Comparison of ENCODE assay signal across 29 cellular contexts in genomic region chr5:74667396-74667795, GRCh38. TPM values are rescaled to one million over a fixed set of nuclear protein-coding genes. Genes with fewer than 3 reads are reported as not detected.
DNase-seq lines count a peak whose midpoint lies in the region; ATAC-seq, FAIRE-seq and TF ChIP-seq lines count a peak whose summit lies in the region.
"Had no signal": no experiment of that assay in that cellular context is flagged by ENCODE, and none has a peak within 500 bp of the region (broad histone marks: within the 10 kb centered on the region; RNA-seq: fewer than 3 reads in every experiment).

No MANE protein-coding gene starts in this region.

- H3K4me1 ChIP-seq in adipocyte (ENCODE audit: control insufficient read depth, insufficient read depth, low read length), result no peaks in the 10 kb centered on the region
- H3K4me1 ChIP-seq: upper lobe of left lung had no signal

- H3K36me3 ChIP-seq in adipocyte (ENCODE audit: control insufficient read depth, insufficient read depth, low read length, severe bottlenecking), result no peaks in the 10 kb centered on the region
- H3K36me3 ChIP-seq: left ventricle myocardium inferior, upper lobe of left lung had no signal

- H3K27ac Mint-ChIP-seq in HFFc6, result no peak overlapping the region
- H3K27ac Mint-ChIP-seq: activated CD4-positive, alpha-beta memory T cell treated with anti-CD3 and anti-CD28 coated beads, Interleukin-2, amount 10 ng/mL, durations not matched to agents 7 days and 5 days; activated T-helper 17 cell treated with anti-CD3 and anti-CD28 coated beads, Interleukin-2, amount 50 U/mL, for 72 hours; H9; mesothelial cell of epicardium; natural killer cell; stimulated activated memory B cell treated with anti-CD40 and anti-IgM and Interleukin-4, amounts not matched to agents 10 μg/mL and 1 μg/mL and 100 μg/mL, for 72 hours had no signal

- TF ChIP-seq CTCF in HFFc6 (IDR thresholded peaks at IDR 0.05), result no peak

- no peaks in the 10 kb centered on the region for H3K36me3 Mint-ChIP-seq in HFFc6 (ENCODE audit: low read depth)
- H3K36me3 Mint-ChIP-seq: CD4-positive, CD25-positive, alpha-beta regulatory T cell; mesothelial cell of epicardium; natural killer cell had no signal

- DNase-seq in AG08395 (ENCODE audit: low spot score) (peak; percentile 48), HFFc6 (peak; percentile 28), adipocyte (ENCODE audit: low read depth) (peak; percentile 40), kidney tubule cell (ENCODE audit: low spot score) (peak; percentile 63), kidney glomerular epithelial cell (lab: John Stamatoyannopoulos, UW) (no peak), iPS-NIHi11 (ENCODE audit: low spot score) (no peak), urothelium cell line (ENCODE audit: low spot score) (no peak)
- DNase-seq: activated CD4-positive, alpha-beta memory T cell treated with anti-CD3 and anti-CD28 coated beads, Interleukin-2, amount 10 ng/mL, durations not matched to agents 7 days and 5 days; activated naive CD4-positive, alpha-beta T cell treated with anti-CD3 and anti-CD28 coated beads, Interleukin-2, amount 50 U/mL, for 16 hours; anterior cingulate cortex; CD4-positive, CD25-positive, alpha-beta regulatory T cell; effector CD8-positive, alpha-beta T cell; H9; Kasumi-1; left ventricle myocardium inferior; natural killer cell; NCI-H774; nucleus accumbens; SHP77 treated with DMSO at 0.1 percent for 48 hours; stimulated activated CD4-positive, alpha-beta T cell treated with anti-CD3 and anti-CD28 coated beads, Interleukin-15, amount 100 ng/mL, for 24 hours; upper lobe of left lung had no signal

- no peaks in the 10 kb centered on the region for H3K9me3 ChIP-seq in adipocyte (ENCODE audit: control insufficient read depth, low read length)
- H3K9me3 ChIP-seq: left ventricle myocardium inferior, upper lobe of left lung had no signal

- H3K27me3 Mint-ChIP-seq in HFFc6 (ENCODE audit: insufficient read depth), result peaks cover 11% of the 10 kb centered on the region

- no peak overlapping the region for H3K4me3 Mint-ChIP-seq in HFFc6
- H3K4me3 Mint-ChIP-seq: activated CD4-positive, alpha-beta memory T cell treated with anti-CD3 and anti-CD28 coated beads, Interleukin-2, amount 10 ng/mL, durations not matched to agents 7 days and 5 days; activated T-helper 17 cell treated with anti-CD3 and anti-CD28 coated beads, Interleukin-2, amount 50 U/mL, for 72 hours; CD4-positive, CD25-positive, alpha-beta regulatory T cell; H9; mesothelial cell of epicardium; natural killer cell; stimulated activated memory B cell treated with anti-CD40 and anti-IgM and Interleukin-4, amounts not matched to agents 10 μg/mL and 1 μg/mL and 100 μg/mL, for 72 hours had no signal

- ATAC-seq in HG02678 (IDR thresholded peaks at IDR 0.05; ENCODE audit: unreplicated experiment), result no peak
- ATAC-seq: activated T-helper 17 cell treated with anti-CD3 and anti-CD28 coated beads, Interleukin-2, amount 50 U/mL, for 72 hours; GM12878; natural killer cell; Panc1; stimulated activated memory B cell treated with anti-CD40 and anti-IgM and Interleukin-4, amounts not matched to agents 10 μg/mL and 1 μg/mL and 100 μg/mL, for 72 hours had no signal

- FAIRE-seq in urothelium cell line (lab: Jason Lieb, UNC), result no peak
- FAIRE-seq: D721Med, GM12878 had no signal

- H3K9me3 Mint-ChIP-seq in HFFc6, result no peaks in the 10 kb centered on the region
- H3K9me3 Mint-ChIP-seq: activated CD4-positive, alpha-beta memory T cell treated with anti-CD3 and anti-CD28 coated beads, Interleukin-2, amount 10 ng/mL, durations not matched to agents 7 days and 5 days; activated T-helper 17 cell treated with anti-CD3 and anti-CD28 coated beads, Interleukin-2, amount 50 U/mL, for 72 hours; H9; natural killer cell had no signal

- no peak overlapping the region for H3K4me3 ChIP-seq in adipocyte (ENCODE audit: low read length)
- H3K4me3 ChIP-seq: coronary artery, GM12878, left ventricle myocardium inferior, upper lobe of left lung had no signal

- H3K4me1 Mint-ChIP-seq in HFFc6 (ENCODE audit: low read depth), result peaks cover 6% of the 10 kb centered on the region; the same call in 1 of the 2 replicates
- H3K4me1 Mint-ChIP-seq: activated CD4-positive, alpha-beta memory T cell treated with anti-CD3 and anti-CD28 coated beads, Interleukin-2, amount 10 ng/mL, durations not matched to agents 7 days and 5 days; activated T-helper 17 cell treated with anti-CD3 and anti-CD28 coated beads, Interleukin-2, amount 50 U/mL, for 72 hours; CD4-positive, CD25-positive, alpha-beta regulatory T cell; natural killer cell; stimulated activated memory B cell treated with anti-CD40 and anti-IgM and Interleukin-4, amounts not matched to agents 10 μg/mL and 1 μg/mL and 100 μg/mL, for 72 hours had no signal

- H3K9ac ChIP-seq in adipocyte (ENCODE audit: low read length), result no peak overlapping the region

- H3K27me3 ChIP-seq in adipocyte (replicated peaks; ENCODE audit: control insufficient read depth, insufficient read depth, low read length), result peaks cover 5% of the 10 kb centered on the region
- H3K27me3 ChIP-seq: upper lobe of left lung had no signal

RNA-seq across cellular contexts. Expression of gene HEXB, which starts 17.6 kb away (rescaled TPM):
- 100 to 1,000 TPM; 128 to 170 (median 151) TPM for total RNA-seq in HFFc6 (2021; fragmentation: NEBNext Ultra II Directional; extraction: Animal tissue kit (Norgen Biotek cat#: 25700))

RNA-seq across cellular contexts. Expression of gene ENC1, which starts 26.9 kb away (rescaled TPM):
- 10 to 100 TPM; 22.6 to 56.4 (median 25.4) TPM for total RNA-seq in HFFc6 (2021; fragmentation: NEBNext Ultra II Directional; extraction: Animal tissue kit (Norgen Biotek cat#: 25700))

Comparison
In these comparisons a context has a peak if more than half of its experiments do, and no peak if none do; other contexts are left out.
1. DNase-seq: peak in AG08395 (single experiment), HFFc6 (single experiment), adipocyte (single experiment) and kidney tubule cell (single experiment); none in kidney glomerular epithelial cell (single experiment), iPS-NIHi11 (single experiment) and urothelium cell line (single experiment).